ENCODE assay signal across 15 cellular contexts in genomic region chr4:144715230-144715629, GRCh38.
DNase-seq lines count a peak whose midpoint lies in the region; ATAC-seq and TF ChIP-seq lines count a peak whose summit lies in the region.
"Had no signal": no experiment of that assay in that cellular context is flagged by ENCODE, and none has a peak within 500 bp of the region (broad histone marks: within the 10 kb centered on the region; RNA-seq: fewer than 3 reads in every experiment).

No MANE protein-coding gene starts in this region.

- no peak for TF ChIP-seq EP300 in ovary (IDR thresholded peaks at IDR 0.05)

- no peaks in the 10 kb centered on the region for H3K9me2 ChIP-seq in OCI-LY7 (ENCODE audit: insufficient read depth, low read length)

- H3K9me3 ChIP-seq in OCI-LY7 (ENCODE audit: low read length) (no peaks in the 10 kb centered on the region), ovary (no peaks in the 10 kb centered on the region)
- H3K9me3 ChIP-seq: left lung, upper lobe of right lung had no signal

- 91 to 95% (median 94%) methylated on average over 2 of the region's 2 CpGs for WGBS in ovary, 3 donors

- H3K27ac ChIP-seq in OCI-LY7 (ENCODE audit: low read depth, low read length, poor library complexity, severe bottlenecking) (no peak overlapping the region), ovary (no peak overlapping the region)
- H3K27ac ChIP-seq: left lung, upper lobe of right lung had no signal

- H3K4me3 ChIP-seq in OCI-LY7 (ENCODE audit: low read depth, low read length, poor library complexity, severe bottlenecking): no peak overlapping the region
- H3K4me3 ChIP-seq in ovary: no peak overlapping the region
- H3K4me3 ChIP-seq: left lung, upper lobe of right lung had no signal

- H3K4me1 ChIP-seq in OCI-LY7 (ENCODE audit: insufficient read depth, low read length, poor library complexity, severe bottlenecking): no peaks in the 10 kb centered on the region
- H3K4me1 ChIP-seq in ovary (ENCODE audit: insufficient read depth): no peaks in the 10 kb centered on the region
- H3K4me1 ChIP-seq: left lung, upper lobe of right lung had no signal

- H3K4me2 ChIP-seq in OCI-LY7 (ENCODE audit: low read length): no peak overlapping the region

- no TSS peak for BruUV-seq in OCI-LY7 (replicated peaks; lab: Mats Ljungman, UMichigan)

- H3K79me2 ChIP-seq in OCI-LY7 (ENCODE audit: insufficient read depth, low read depth, low read length): no peaks in the 10 kb centered on the region

- no peaks in the 10 kb centered on the region for H4K20me1 ChIP-seq in OCI-LY7 (ENCODE audit: insufficient read depth, low read length)

- CTCF ChIA-PET in OCI-LY7 (lab: Charles Lee; ENCODE audit: unreplicated experiment): no interaction called here

- TF ChIP-seq CTCF in OCI-LY7 (conservative IDR thresholded peaks at IDR 0.05; ENCODE audit: low read length) (no peak), ovary (IDR thresholded peaks at IDR 0.05) (no peak)

- H2AFZ ChIP-seq in OCI-LY7 (ENCODE audit: low read length): no peak overlapping the region

- ATAC-seq in GM18868 (IDR thresholded peaks at IDR 0.05; ENCODE audit: unreplicated experiment): peak; percentile 59
- ATAC-seq in GM21717 (IDR thresholded peaks at IDR 0.05; ENCODE audit: unreplicated experiment): peak; percentile 82
- ATAC-seq in HG03442 (IDR thresholded peaks at IDR 0.05; ENCODE audit: unreplicated experiment): peak; percentile 80
- ATAC-seq: effector memory CD8-positive, alpha-beta T cell; left lung; upper lobe of right lung had no signal

- POLR2A ChIA-PET in OCI-LY7 (lab: Charles Lee): no interaction called here

- no peaks in the 10 kb centered on the region for H3K27me3 ChIP-seq in ovary
- H3K27me3 ChIP-seq: left lung, upper lobe of right lung had no signal

- DNase-seq in OCI-LY7 (ENCODE audit: low spot score) (peak; percentile 8), occipital lobe (lab: John Stamatoyannopoulos, UW) (no peak), ovary (no peak), NCI-H748 (lab: John Stamatoyannopoulos, UW; ENCODE audit: unreplicated experiment) (no peak), GOT3 (lab: John Stamatoyannopoulos, UW) (no peak)
- DNase-seq: activated naive CD8-positive, alpha-beta T cell treated with anti-CD3 and anti-CD28 coated beads for 36 hours; DMS79; effector memory CD8-positive, alpha-beta T cell; left lung; NCI-H2029 treated with DMSO at 0.1 percent for 48 hours; stimulated activated CD4-positive, alpha-beta T cell treated with anti-CD3 and anti-CD28 coated beads, Interleukin-4, amount 100 ng/mL, for 4 hours; upper lobe of right lung had no signal

- H3K36me3 ChIP-seq in OCI-LY7 (ENCODE audit: insufficient read depth, low read length): no peaks in the 10 kb centered on the region
- H3K36me3 ChIP-seq in ovary: no peaks in the 10 kb centered on the region
- H3K36me3 ChIP-seq: left lung, upper lobe of right lung had no signal

- intact Hi-C loops in OCI-LY7 (cut with micrococcal nuclease; ENCODE audit: unreplicated experiment) (no loop called here), ovary (cut with DNase I) (no loop called here)

- no peak for TF ChIP-seq POLR2A in ovary (IDR thresholded peaks at IDR 0.05)
